In the genomic region with DNA sequence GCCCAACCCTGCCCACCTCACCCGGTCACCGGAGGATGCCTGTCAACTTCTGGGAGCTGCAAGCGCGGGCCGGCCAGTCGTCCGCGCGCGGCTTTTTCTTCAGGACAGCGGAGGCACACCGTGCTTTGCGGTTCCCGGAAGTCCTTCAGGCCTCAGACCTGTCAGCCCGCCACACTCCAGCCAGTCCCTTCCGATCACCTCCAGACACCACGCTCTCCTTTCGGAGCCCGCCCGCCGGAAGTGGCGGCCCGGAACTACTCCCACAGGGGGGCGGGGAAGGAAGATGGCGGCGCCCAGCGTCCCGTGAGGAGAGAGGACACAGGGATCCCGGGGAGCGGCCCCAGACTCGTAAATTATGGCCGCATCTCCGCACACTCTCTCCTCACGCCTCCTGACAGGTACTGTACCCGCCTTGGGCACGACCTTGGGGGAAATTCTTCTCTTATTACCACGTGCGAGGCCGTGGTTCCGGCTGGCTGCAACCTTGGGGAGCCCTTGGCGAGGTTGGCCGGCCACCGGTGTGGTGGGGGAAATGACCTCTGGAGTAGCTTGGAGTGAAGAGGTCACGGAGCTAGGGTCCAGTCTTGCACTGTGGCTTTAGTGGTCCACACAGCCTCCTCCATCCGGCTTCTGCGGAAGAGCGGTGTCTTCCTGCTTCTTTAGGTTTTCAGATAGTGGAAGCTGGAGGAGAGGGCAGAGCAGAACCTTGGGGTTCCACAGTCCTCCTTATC, we compare ENCODE assay signal across 8 cellular contexts.
DNase-seq lines count a peak whose midpoint lies in the region; ATAC-seq and TF ChIP-seq lines count a peak whose summit lies in the region.

COX10 (plus strand) TSS at position 254 of the 731 bp plus-strand sequence; CDS start at position 356, 102 bp downstream.

- DNase-seq in Ammon's horn (ENCODE audit: low spot score), result peak; percentile 88
- DNase-seq in NCI-H510A (lab: John Stamatoyannopoulos, UW), result peak; percentile 92
- peak; percentile 84 to 85 for DNase-seq in activated CD4-positive, alpha-beta T cell treated with anti-CD3 and anti-CD28 coated beads for 4 hours
- peak; percentile 88 for DNase-seq in coronary artery (ENCODE audit: low spot score)
- DNase-seq in stimulated activated CD4-positive, alpha-beta T cell treated with anti-CD3 and anti-CD28 coated beads, Interleukin-1b, Interleukin-23, amount 100 ng/mL, for 4 hours (ENCODE audit: low read depth in 2 of 2), result peak; percentile 80 to 82

- peak within 1 kb of the TSS; percentile 57 to 73 for H3K27ac ChIP-seq in coronary artery
- H3K27ac ChIP-seq in layer of hippocampus (ENCODE audit: low read depth, low read length), result peak within 1 kb of the TSS; percentile 78

- peak within 1 kb of the TSS; percentile 93 for H3K4me3 ChIP-seq in coronary artery

- TF ChIP-seq POLR2A in GM19099 (IDR thresholded peaks at IDR 0.05; ENCODE audit: extremely low read depth, insufficient read length, low read depth), result peak; percentile 94

- no peak for TF ChIP-seq CTCF in coronary artery (IDR thresholded peaks at IDR 0.05)

- peak; percentile 97 for ATAC-seq in HG03378 (IDR thresholded peaks at IDR 0.05; ENCODE audit: unreplicated experiment)

- no peaks in the 10 kb centered on the region for H3K27me3 ChIP-seq in layer of hippocampus (ENCODE audit: control insufficient read depth, insufficient read depth, low read length)

Comparison
In these comparisons a context has a peak if more than half of its experiments do, and no peak if none do; other contexts are left out.
1. Peak in every context shown above with its lines: DNase-seq, ATAC-seq, H3K4me3 ChIP-seq and H3K27ac ChIP-seq.